In genomic region chr16:14564881-14565687, GRCh38 we compare ENCODE assay signal across 8 cellular contexts.
DNase-seq lines count a peak whose midpoint lies in the region; ATAC-seq, FAIRE-seq and TF ChIP-seq lines count a peak whose summit lies in the region.

No MANE protein-coding gene starts in this region.

- ATAC-seq in GM19467 (IDR thresholded peaks at IDR 0.05; ENCODE audit: unreplicated experiment) (no peak), HG03045 (IDR thresholded peaks at IDR 0.05; ENCODE audit: unreplicated experiment) (no peak)

- FAIRE-seq in bronchial epithelial cell (lab: Jason Lieb, UNC), result no peak

- no peak overlapping the region for H3K4me3 ChIP-seq in bronchial epithelial cell (ENCODE audit: low read depth, low read length)

- DNase-seq in EL (peak; percentile 4), NCI-H2081 (lab: John Stamatoyannopoulos, UW) (peak; percentile 75 to 91), bronchial epithelial cell (ENCODE audit: low read depth) (peak; percentile 90), myocyte (ENCODE audit: low read depth) (peak; percentile 9), SKM-1 treated with dmso at 0.1 percent for 144 hours (lab: John Stamatoyannopoulos, UW; ENCODE audit: unreplicated experiment) (no peak)
- DNase-seq in activated CD8-positive, alpha-beta memory T cell treated with anti-CD3 and anti-CD28 coated beads, Interleukin-2, amount 50 U/mL, for 48 hours, result no peak

- TF ChIP-seq CTCF in bronchial epithelial cell (IDR thresholded peaks at IDR 0.05; ENCODE audit: insufficient read depth, low read length, severe bottlenecking), result no peak

- no peaks in the 10 kb centered on the region for H3K27me3 ChIP-seq in bronchial epithelial cell (ENCODE audit: control insufficient read depth, insufficient read depth, low read length)

- H3K36me3 ChIP-seq in bronchial epithelial cell (ENCODE audit: control insufficient read depth, insufficient read depth, low read length), result no peaks in the 10 kb centered on the region

Comparison
In these comparisons a context has a peak if more than half of its experiments do, and no peak if none do; other contexts are left out.
1. DNase-seq: peak in EL (single experiment), NCI-H2081 (2 of 2), bronchial epithelial cell (single experiment) and myocyte (single experiment); none in activated CD8-positive, alpha-beta memory T cell treated with anti-CD3 and anti-CD28 coated beads, Interleukin-2, amount 50 U/mL, for 48 hours (single experiment) and SKM-1 treated with dmso at 0.1 percent for 144 hours (single experiment).